ENCODE assay signal across 28 cellular contexts in genomic region chr1:60463786-60464185, GRCh38.
"Had no signal": no experiment of that assay in that cellular context is flagged by ENCODE, and none has a peak within 500 bp of the region (broad histone marks: within the 10 kb centered on the region; RNA-seq: fewer than 3 reads in every experiment).

No MANE protein-coding gene starts in this region.

- H3K4me1 ChIP-seq: pancreas, prostate gland, spleen, suprapubic skin, testis, tibial artery, transverse colon, upper lobe of right lung, uterus had no signal

- DNase-seq: naive thymus-derived CD8-positive, alpha-beta T cell; nephron progenitor cell; nucleus accumbens; pancreas; right cardiac atrium; spleen; stimulated activated CD4-positive, alpha-beta T cell treated with anti-CD3 and anti-CD28 coated beads, Interleukin-12 subunit alpha, Interleukin-12 subunit beta, amount 100 ng/mL, for 4 hours; stimulated activated CD4-positive, alpha-beta T cell treated with anti-CD3 and anti-CD28 coated beads, Interleukin-1b, Interleukin-23, amount 100 ng/mL, for 48 hours; stimulated activated CD4-positive, alpha-beta T cell treated with anti-CD3 and anti-CD28 coated beads, Interleukin-4, amount 100 ng/mL, for 1 hour; stimulated activated CD4-positive, alpha-beta T cell treated with anti-CD3 and anti-CD28 coated beads, Interleukin-4, amount 100 ng/mL, for 4 hours; stimulated activated CD8-positive, alpha-beta memory T cell treated with anti-CD3 and anti-CD28 coated beads, Interleukin-4, amount 100 ng/mL, for 48 hours; stimulated activated naive CD4-positive, alpha-beta T cell; stimulated activated naive CD8-positive, alpha-beta T cell treated with anti-CD3 and anti-CD28 coated beads, Interleukin-15, amount 100 ng/mL, for 72 hours; stimulated activated naive CD8-positive, alpha-beta T cell treated with anti-CD3 and anti-CD28 coated beads, Interleukin-15, Interleukin-2, amounts not matched to agents 100 U/mL and 50 U/mL, for 24 hours; substantia nigra; testis; tibial artery; transverse colon; upper lobe of right lung; uterus had no signal

- H3K4me3 ChIP-seq: pancreas, prostate gland, skin epidermis, smooth muscle cell, spleen, suprapubic skin, testis, tibial artery, transverse colon, upper lobe of right lung, uterus had no signal

- H3K9me3 ChIP-seq: neutrophil, pancreas, prostate gland, suprapubic skin, testis, transverse colon, upper lobe of right lung, uterus had no signal

- H3K27me3 ChIP-seq: neutrophil, pancreas, spleen, suprapubic skin, testis, tibial artery, transverse colon, upper lobe of right lung, uterus had no signal

- ATAC-seq: naive thymus-derived CD8-positive, alpha-beta T cell; natural killer cell treated with Interleukin-12 subunit alpha and Interleukin-12 subunit beta and Interleukin-15 and Interleukin-18, amount 100 ng/mL, for 72 hours; pancreas; right cardiac atrium; sciatic nerve; stimulated activated memory B cell treated with anti-CD40 and anti-IgM and Interleukin-4, amounts not matched to agents 10 μg/mL and 1 μg/mL and 100 μg/mL, for 72 hours; stimulated activated naive CD8-positive, alpha-beta T cell treated with anti-CD3 and anti-CD28 coated beads, Interleukin-15, amount 100 ng/mL, for 72 hours; stimulated activated naive CD8-positive, alpha-beta T cell treated with anti-CD3 and anti-CD28 coated beads, Interleukin-15, Interleukin-2, amounts not matched to agents 100 U/mL and 50 U/mL, for 24 hours; upper lobe of right lung had no signal

- H3K27ac ChIP-seq: neutrophil, pancreas, prostate gland, skin epidermis, spleen, suprapubic skin, testis, tibial artery, transverse colon, upper lobe of right lung, uterus had no signal

- H3K36me3 ChIP-seq: neutrophil, pancreas, prostate gland, spleen, suprapubic skin, tibial artery, transverse colon, upper lobe of right lung, uterus had no signal
